ENCODE assay signal across 22 cellular contexts in the genomic region with DNA sequence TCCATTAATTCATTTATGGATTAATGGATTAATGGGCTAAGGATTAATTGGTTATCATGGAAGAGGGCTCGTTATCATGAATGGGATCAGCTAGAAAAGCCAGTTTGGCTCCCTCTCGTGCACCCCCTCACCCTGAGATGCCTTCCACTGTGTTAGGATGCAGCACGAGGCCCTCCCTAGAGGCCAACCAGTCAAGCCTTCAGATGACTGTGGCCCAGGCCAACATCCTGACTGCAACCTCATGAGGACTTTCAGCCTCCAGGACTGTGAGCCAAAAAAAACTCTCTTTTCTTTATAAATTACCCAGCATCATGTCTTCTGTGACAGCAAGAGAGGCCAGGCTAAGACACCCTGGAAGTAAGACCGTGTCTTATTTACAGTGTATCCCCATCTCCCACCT. TPM values are rescaled to one million over a fixed set of nuclear protein-coding genes. Genes with fewer than 3 reads are reported as not detected.
"Had no signal": no experiment of that assay in that cellular context is flagged by ENCODE, and none has a peak within 500 bp of the region (broad histone marks: within the 10 kb centered on the region; RNA-seq: fewer than 3 reads in every experiment).

No MANE protein-coding gene starts in this region.

- H3K4me3 ChIP-seq: K562 had no signal

- FAIRE-seq: HTR-8/SVneo, K562 had no signal

- H3K9me3 ChIP-seq: SK-N-SH had no signal

- H3K27ac ChIP-seq: HL-60, KMS-11, RWPE1 had no signal

- DNase-seq: MV-4-11, NCI-H1048, NCI-H1105, NCI-H1436 treated with DMSO at 0.1 percent for 48 hours, NCI-H1694, NCI-H187 treated with DMSO at 0.1 percent for 48 hours, NCI-H2029 treated with DMSO at 0.1 percent for 48 hours, NCI-H2171 treated with DMSO at 0.1 percent for 48 hours, NCI-H345, NCI-H446 treated with DMSO at 0.1 percent for 48 hours, NCI-H510A treated with DMSO at 0.1 percent for 48 hours, PC-3, SHP77, SK-N-SH had no signal

- ATAC-seq: K562, Panc1, PC-3 had no signal

- H3K27me3 Mint-ChIP-seq: IgD-negative memory B cell had no signal

RNA-seq across cellular contexts. Expression of a gene that starts 9.0 kb away (rescaled TPM):
- total RNA-seq: MCF 10A had no signal
